In the genomic region with DNA sequence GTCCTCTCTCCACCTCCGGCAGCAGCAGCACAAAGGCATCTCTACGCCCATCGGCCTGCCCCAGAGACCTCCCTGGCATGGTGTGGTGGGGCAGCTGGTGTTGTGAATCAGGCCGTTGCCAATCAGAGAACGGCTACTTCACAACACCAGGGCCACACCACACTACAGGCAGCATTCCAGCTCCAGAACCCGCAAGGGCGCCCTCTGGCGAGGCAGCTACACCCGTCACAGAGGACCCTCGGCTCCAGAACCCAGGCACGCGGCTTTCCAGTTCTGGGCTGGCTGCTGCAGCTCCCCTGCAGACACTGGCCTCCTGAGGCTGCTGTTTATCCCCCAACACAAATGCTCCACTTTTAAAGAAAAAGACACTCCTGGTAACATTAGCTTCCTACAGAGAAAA, we compare ENCODE assay signal across 7 cellular contexts.
DNase-seq lines count a peak whose midpoint lies in the region; ATAC-seq and TF ChIP-seq lines count a peak whose summit lies in the region.

No MANE protein-coding gene starts in this region.

- TF ChIP-seq POLR2A in right lobe of liver (IDR thresholded peaks at IDR 0.05), result no peak

- H3K27ac Mint-ChIP-seq in activated naive CD4-positive, alpha-beta T cell treated with anti-CD3 and anti-CD28 coated beads, Interleukin-2, amount 10 ng/mL, durations not matched to agents 7 days and 5 days, result no peak overlapping the region

- no peak overlapping the region for H3K4me3 ChIP-seq in right lobe of liver

- peaks cover 44% of the 10 kb centered on the region for H3K27me3 Mint-ChIP-seq in activated naive CD4-positive, alpha-beta T cell treated with anti-CD3 and anti-CD28 coated beads, Interleukin-2, amount 10 ng/mL, durations not matched to agents 7 days and 5 days

- H3K4me3 Mint-ChIP-seq in activated naive CD4-positive, alpha-beta T cell treated with anti-CD3 and anti-CD28 coated beads, Interleukin-2, amount 10 ng/mL, durations not matched to agents 7 days and 5 days, result no peak overlapping the region

- no peaks in the 10 kb centered on the region for H3K9me3 ChIP-seq in right lobe of liver

- H3K4me1 ChIP-seq in right lobe of liver, result no peaks in the 10 kb centered on the region

- CTCF ChIA-PET in activated naive CD4-positive, alpha-beta T cell treated with anti-CD3 and anti-CD28 coated beads, Interleukin-2, amount 10 ng/mL, durations not matched to agents 7 days and 5 days (lab: Charles Lee), result interaction anchor here (0.9 to 1.4 kb wide), 7 partner anchors 9 to 345 kb away, joined by 3 to 5 read pairs (median 3); no protein-coding TSS in a partner anchor

- ATAC-seq in right lobe of liver, result peak; percentile 34 to 62 (median 52)
- no peak for ATAC-seq in HG02870 (IDR thresholded peaks at IDR 0.05; ENCODE audit: unreplicated experiment)
- no peak for ATAC-seq in HG03342 (IDR thresholded peaks at IDR 0.05; ENCODE audit: unreplicated experiment)

- WGBS in right lobe of liver (ENCODE audit: insufficient coverage, low coverage, low lambda C conversion rate, missing lambda C conversion rate), result 33% methylated on average over 5 of the region's 12 CpGs

- H3K36me3 Mint-ChIP-seq in activated naive CD4-positive, alpha-beta T cell treated with anti-CD3 and anti-CD28 coated beads, Interleukin-2, amount 10 ng/mL, durations not matched to agents 7 days and 5 days, result no peaks in the 10 kb centered on the region

- H3K27me3 ChIP-seq in right lobe of liver, result no peaks in the 10 kb centered on the region

- H3K4me1 Mint-ChIP-seq in activated naive CD4-positive, alpha-beta T cell treated with anti-CD3 and anti-CD28 coated beads, Interleukin-2, amount 10 ng/mL, durations not matched to agents 7 days and 5 days, result no peaks in the 10 kb centered on the region

- peaks cover 2% of the 10 kb centered on the region for H3K9me3 Mint-ChIP-seq in activated naive CD4-positive, alpha-beta T cell treated with anti-CD3 and anti-CD28 coated beads, Interleukin-2, amount 10 ng/mL, durations not matched to agents 7 days and 5 days

- no peaks in the 10 kb centered on the region for H3K36me3 ChIP-seq in right lobe of liver

- TF ChIP-seq CTCF in GM12874 (IDR thresholded peaks at IDR 0.05; ENCODE audit: insufficient read depth, low read depth, low read length) (peak; percentile 75), right lobe of liver (IDR thresholded peaks at IDR 0.05) (peak; percentile 21 to 44 (median 30))

- intact Hi-C loops in right lobe of liver (cut with DNase I), result no loop called here

- H3K27ac ChIP-seq in right lobe of liver, result no peak overlapping the region
- no peak overlapping the region for H3K27ac ChIP-seq in substantia nigra (ENCODE audit: low read depth, low read length, poor library complexity, severe bottlenecking)

- DNase-seq in LoVo (ENCODE audit: low spot score) (peak; percentile 3), right lobe of liver (peak in 1 of 3 donors; percentile 33), substantia nigra (lab: John Stamatoyannopoulos, UW) (peak in 39 of 49 donors; percentile 2 to 73 (median 39))
- peak; percentile 48 for DNase-seq in activated naive CD4-positive, alpha-beta T cell treated with anti-CD3 and anti-CD28 coated beads, Interleukin-2, amount 10 ng/mL, durations not matched to agents 7 days and 5 days

Comparison
In these comparisons a context has a peak if more than half of its experiments do, and no peak if none do; other contexts are left out.
1. ATAC-seq: peak in right lobe of liver (4 of 4); none in HG02870 (single experiment) and HG03342 (single experiment).